Comparison of ENCODE assay signal across 13 cellular contexts in genomic region chr17:30821751-30822723, GRCh38. TPM values are rescaled to one million over a fixed set of nuclear protein-coding genes. Genes with fewer than 3 reads are reported as not detected.
DNase-seq lines count a peak whose midpoint lies in the region; ATAC-seq, FAIRE-seq and TF ChIP-seq lines count a peak whose summit lies in the region.
"Had no signal": no experiment of that assay in that cellular context is flagged by ENCODE, and none has a peak within 500 bp of the region (broad histone marks: within the 10 kb centered on the region; RNA-seq: fewer than 3 reads in every experiment).

No MANE protein-coding gene starts in this region.

- peaks cover 4% of the 10 kb centered on the region for H3K9me1 ChIP-seq in keratinocyte (ENCODE audit: control insufficient read depth, extremely low read depth, insufficient read depth, low read length)

- H2AFZ ChIP-seq in keratinocyte (ENCODE audit: control insufficient read depth, low read length) = no peak overlapping the region

- no peaks in the 10 kb centered on the region for H3K27me3 Mint-ChIP-seq in MCF 10A (ENCODE audit: insufficient read depth, unreplicated experiment)

- peak; percentile 19 for DNase-seq in MCF 10A (ENCODE audit: unreplicated experiment)
- DNase-seq in breast epithelium (ENCODE audit: low spot score in 2 of 2) = no peak
- peak; percentile 18 for DNase-seq in RKO (ENCODE audit: low spot score)
- no peak for DNase-seq in keratinocyte (ENCODE audit: low read depth, low spot score)
- DNase-seq in upper lobe of left lung = no peak
- DNase-seq: activated gamma-delta T cell treated with Interleukin-2 at 50 U/mL for 16 hours, Caco-2, tibial artery had no signal

- CTCF ChIA-PET in MCF 10A (lab: Yijun Ruan, JAX) = interaction anchor here (0.6 to 1.0 kb wide), 6 partner anchors 9 to 1111 kb away, joined by 3 to 4 read pairs (median 3); no protein-coding TSS in a partner anchor

- H3K79me2 ChIP-seq in keratinocyte (ENCODE audit: control insufficient read depth, insufficient read depth, low read length) = peaks cover 67% of the 10 kb centered on the region

- no peaks in the 10 kb centered on the region for H3K4me1 ChIP-seq in breast epithelium
- peaks cover 27% of the 10 kb centered on the region for H3K4me1 ChIP-seq in keratinocyte (ENCODE audit: control insufficient read depth, extremely low read depth, insufficient read depth, low read length)
- H3K4me1 ChIP-seq in upper lobe of left lung = peaks cover 35 to 55% (median 45%) of the 10 kb centered on the region in 4 donors

- no peak overlapping the region for H3K4me3 ChIP-seq in breast epithelium
- H3K4me3 ChIP-seq in keratinocyte (ENCODE audit: control insufficient read depth in 2 of 3, extremely low read depth in 1 of 3, insufficient read depth in 2 of 3, low read depth in 1 of 3, low read length in 3 of 3) = no peak overlapping the region
- H3K4me3 ChIP-seq in upper lobe of left lung = peak overlapping the region in 2 of 4 donors; percentile 13 to 95

- peak overlapping the region; percentile 39 for H3K27ac Mint-ChIP-seq in MCF 10A (ENCODE audit: low read depth, unreplicated experiment)

- POLR2A ChIA-PET in MCF 10A (lab: Yijun Ruan, JAX) = interaction anchor here (0.7 to 1.3 kb wide), 9 partner anchors 9 to 492 kb away, joined by 3 to 8 read pairs (median 4); partner anchors contain the start of genes ATAD5 and EVI2B

- no peak overlapping the region for H3K9ac ChIP-seq in keratinocyte (ENCODE audit: control insufficient read depth, extremely low read depth, insufficient read depth, low read length)

- H3K4me3 Mint-ChIP-seq in MCF 10A (ENCODE audit: unreplicated experiment) = peak overlapping the region; percentile 50

- FAIRE-seq in keratinocyte (lab: Jason Lieb, UNC) = no peak

- dilution Hi-C loops in keratinocyte (cut with MboI; ENCODE audit: extremely low pct_ligation_motif_present, low sequenced_read_pairs) = no loop called here

- H4K20me1 ChIP-seq in keratinocyte (ENCODE audit: control insufficient read depth, extremely low read depth, insufficient read depth, low read length) = no peaks in the 10 kb centered on the region

- H3K36me3 ChIP-seq in breast epithelium = no peaks in the 10 kb centered on the region
- no peaks in the 10 kb centered on the region for H3K36me3 ChIP-seq in keratinocyte (ENCODE audit: control insufficient read depth in 2 of 2, extremely low read depth in 1 of 2, insufficient read depth in 2 of 2, low read length in 2 of 2)
- H3K36me3 ChIP-seq in upper lobe of left lung = no peaks in the 10 kb centered on the region
- H3K36me3 ChIP-seq: tibial artery had no signal

- no peak for TF ChIP-seq POLR2A in breast epithelium (IDR thresholded peaks at IDR 0.05)
- TF ChIP-seq POLR2A in upper lobe of left lung (IDR thresholded peaks at IDR 0.05) = no peak

- TF ChIP-seq CTCF in MCF 10A (IDR thresholded peaks at IDR 0.05; ENCODE audit: unreplicated experiment) = no peak
- no peak for TF ChIP-seq CTCF in breast epithelium (IDR thresholded peaks at IDR 0.05)
- TF ChIP-seq CTCF in keratinocyte (optimal IDR thresholded peaks at IDR 0.05 in 1 of 3, IDR thresholded peaks at IDR 0.05 in 1 of 3, conservative IDR thresholded peaks at IDR 0.05 in 1 of 3; ENCODE audit: extremely low read depth in 1 of 3, insufficient read depth in 2 of 3, low read length in 3 of 3) = no peak
- TF ChIP-seq CTCF in upper lobe of left lung (IDR thresholded peaks at IDR 0.05) = no peak

- peaks cover 16% of the 10 kb centered on the region for H3K4me1 Mint-ChIP-seq in MCF 10A (ENCODE audit: insufficient read depth, unreplicated experiment)

- H3K36me3 Mint-ChIP-seq in MCF 10A (ENCODE audit: insufficient read depth, unreplicated experiment) = peaks cover 14% of the 10 kb centered on the region

- no peak for TF ChIP-seq EP300 in upper lobe of left lung (IDR thresholded peaks at IDR 0.05)

- peak overlapping the region; percentile 72 for H3K4me2 ChIP-seq in keratinocyte (ENCODE audit: control insufficient read depth, extremely low read depth, insufficient read depth, low read depth, low read length)

- no peaks in the 10 kb centered on the region for H3K9me3 Mint-ChIP-seq in MCF 10A (ENCODE audit: unreplicated experiment)

- intact Hi-C loops in MCF 10A (cut with micrococcal nuclease) (loop anchor here (5.0 kb wide), 1 partner anchor 480 kb away; no protein-coding TSS in a partner anchor), breast epithelium (cut with DNase I; ENCODE audit: low total_unique reads) (no loop called here)

- H3K27ac ChIP-seq in breast epithelium (no peak overlapping the region), keratinocyte (ENCODE audit: control insufficient read depth, insufficient read depth, low read length) (no peak overlapping the region), upper lobe of left lung (peak overlapping the region in 3 of 4 donors; percentile 6 to 68 (median 36))
- H3K27ac ChIP-seq: tibial artery had no signal

- ATAC-seq in upper lobe of left lung (ENCODE audit: low FRiP score in 2 of 2) (no peak), GM19463 (IDR thresholded peaks at IDR 0.05; ENCODE audit: unreplicated experiment) (no peak), GM19351 (IDR thresholded peaks at IDR 0.05; ENCODE audit: unreplicated experiment) (no peak), GM21381 (IDR thresholded peaks at IDR 0.05; ENCODE audit: unreplicated experiment) (no peak)
- ATAC-seq: Panc1, sciatic nerve had no signal

- no peaks in the 10 kb centered on the region for H3K9me3 ChIP-seq in breast epithelium
- no peaks in the 10 kb centered on the region for H3K9me3 ChIP-seq in keratinocyte (ENCODE audit: control insufficient read depth, low read depth, low read length)
- H3K9me3 ChIP-seq in upper lobe of left lung = no peaks in the 10 kb centered on the region
- H3K9me3 ChIP-seq: Caco-2, tibial artery had no signal

- no TSS peak for BruUV-seq in MCF 10A (replicated peaks; lab: Mats Ljungman, UMichigan)

- WGBS in upper lobe of left lung, 2 donors = 44 to 46% methylated on average over 9 of the region's 9 CpGs

- no peaks in the 10 kb centered on the region for H3K27me3 ChIP-seq in breast epithelium
- H3K27me3 ChIP-seq in keratinocyte (ENCODE audit: control insufficient read depth, extremely low read depth, insufficient read depth, low read length) = no peaks in the 10 kb centered on the region
- no peaks in the 10 kb centered on the region for H3K27me3 ChIP-seq in upper lobe of left lung
- H3K27me3 ChIP-seq: tibial artery had no signal

RNA-seq across cellular contexts. Expression of gene CRLF3, which starts 2.5 kb away (rescaled TPM):
- 14.7 and 15.0 TPM in 2 replicates for total RNA-seq in MCF 10A (2022)
- 10 to 100 TPM; 15.4 to 18.7 (median 17.7) TPM for total RNA-seq in breast epithelium
- polyA plus RNA-seq in keratinocyte = 15.2 to 22.4 TPM (median 16.8 TPM) in 3 replicates
- polyA plus RNA-seq in keratinocyte (2011; ENCODE audit: low read depth) = 20.1 TPM
- polyA plus RNA-seq in keratinocyte (2011; cell fraction: cytosol; rRNA removed) = 13.0 and 23.0 TPM in 2 replicates
- 18.9 and 21.7 TPM in 2 replicates for polyA plus RNA-seq in keratinocyte (2011; cell fraction: nucleus; rRNA removed)
- polyA plus RNA-seq in keratinocyte (2012; ENCODE audit: low replicate concordance) = 13.2 and 20.1 TPM in 2 replicates
- polyA minus RNA-seq in keratinocyte = 6.2 to 19.4 TPM (median 14.3 TPM) in 3 replicates
- polyA minus RNA-seq in keratinocyte (2011; cell fraction: cytosol; rRNA and poly(A)+ RNA removed) = 17.5 TPM
- 10.3 and 27.6 TPM in 2 replicates for polyA minus RNA-seq in keratinocyte (2011; cell fraction: nucleus; rRNA and poly(A)+ RNA removed)
- 10 to 100 TPM in 5 of 6 donors, 1 to 10 TPM in 1; 8.1 to 26.4 (median 17.8) TPM for total RNA-seq in upper lobe of left lung

RNA-seq across cellular contexts. Expression of gene ATAD5, which starts 9.7 kb away (rescaled TPM):
- total RNA-seq in MCF 10A (2022) = 2.8 and 3.6 TPM in 2 replicates
- 1 to 10 TPM; 1.3 to 3.1 (median 1.6) TPM for total RNA-seq in breast epithelium
- polyA plus RNA-seq in keratinocyte = 0.50 to 2.2 TPM (median 1.6 TPM) in 3 replicates
- polyA plus RNA-seq in keratinocyte (2011; ENCODE audit: low read depth) = 0.41 TPM
- polyA plus RNA-seq in keratinocyte (2011; cell fraction: cytosol; rRNA removed) = 0.40 and 0.63 TPM in 2 replicates
- 1.2 and 1.7 TPM in 2 replicates for polyA plus RNA-seq in keratinocyte (2011; cell fraction: nucleus; rRNA removed)
- polyA plus RNA-seq in keratinocyte (2012; ENCODE audit: low replicate concordance) = 0.42 and 1.6 TPM in 2 replicates
- 0.13 to 3.0 TPM (median 0.36 TPM) in 3 replicates for polyA minus RNA-seq in keratinocyte
- polyA minus RNA-seq in keratinocyte (2011; cell fraction: cytosol; rRNA and poly(A)+ RNA removed) = 0.77 TPM
- polyA minus RNA-seq in keratinocyte (2011; cell fraction: nucleus; rRNA and poly(A)+ RNA removed) = 1.5 and 2.3 TPM in 2 replicates
- 1 to 10 TPM; 1.5 to 6.3 (median 1.9) TPM for total RNA-seq in upper lobe of left lung

Comparison
In these comparisons a context has a peak if more than half of its experiments do, and no peak if none do; other contexts are left out.
1. DNase-seq: peak in MCF 10A (single experiment) and RKO (single experiment); none in breast epithelium (0 of 2), keratinocyte (single experiment) and upper lobe of left lung (0 of 2).
2. H3K27ac ChIP-seq: peak in upper lobe of left lung (3 of 4); none in breast epithelium (0 of 2) and keratinocyte (single experiment).